ENCODE assay signal across 10 cellular contexts in the genomic region with DNA sequence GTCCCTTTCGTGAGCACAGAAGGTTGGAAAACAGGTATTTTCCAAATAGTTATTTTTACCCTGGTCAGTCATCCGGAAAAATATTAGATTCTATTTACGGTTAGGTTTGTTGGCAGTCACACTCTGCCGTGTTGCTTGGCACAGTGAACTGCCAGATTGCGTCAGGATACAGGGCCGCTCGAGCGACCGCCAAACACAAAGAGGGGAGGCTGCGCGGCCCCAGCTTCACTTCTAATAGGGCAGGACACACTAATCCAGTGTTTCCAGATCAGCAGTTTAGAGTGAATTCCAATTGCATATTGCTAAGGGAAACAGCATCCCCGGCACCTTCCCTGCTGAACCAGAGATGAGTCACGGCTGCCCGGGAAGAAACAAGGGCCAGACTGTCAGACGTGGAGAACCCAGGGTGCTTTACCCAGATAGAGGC. TPM values are rescaled to one million over a fixed set of nuclear protein-coding genes. Genes with fewer than 3 reads are reported as not detected.
DNase-seq lines count a peak whose midpoint lies in the region; ATAC-seq and TF ChIP-seq lines count a peak whose summit lies in the region.
"Had no signal": no experiment of that assay in that cellular context is flagged by ENCODE, and none has a peak within 500 bp of the region (broad histone marks: within the 10 kb centered on the region; RNA-seq: fewer than 3 reads in every experiment).

No MANE protein-coding gene starts in this region.

- peak; percentile 55 for DNase-seq in Calu3
- peak; percentile 92 to 97 for DNase-seq in NCI-H446 (lab: John Stamatoyannopoulos, UW)
- DNase-seq in dedifferentiated amniotic fluid mesenchymal stem cell (ENCODE audit: extremely low spot score) = peak; percentile 69
- DNase-seq in non-pigmented ciliary epithelial cell (ENCODE audit: low read depth) = peak; percentile 89
- DNase-seq in NCI-H1930 (lab: John Stamatoyannopoulos, UW) = no peak
- DNase-seq in left colon = no peak
- DNase-seq: NCI-H1436 had no signal

- ATAC-seq in HG03196 (IDR thresholded peaks at IDR 0.05; ENCODE audit: unreplicated experiment) (no peak), left colon (no peak), HG02763 (IDR thresholded peaks at IDR 0.05; ENCODE audit: unreplicated experiment) (no peak)

- BruUV-seq in Calu3 (replicated peaks; lab: Mats Ljungman, UMichigan) = no TSS peak

- H3K4me1 Mint-ChIP-seq in Calu3 (ENCODE audit: low read depth, unreplicated experiment) = peaks cover 20% of the 10 kb centered on the region

- intact Hi-C loops in Calu3 (cut with micrococcal nuclease; ENCODE audit: unreplicated experiment) (no loop called here), left colon (cut with DNase I, micrococcal nuclease) (loop anchor here in 1 of 2 donors (10.0 kb wide), 1 partner anchor 79 kb away; the partner anchor contains the start of gene ZBTB21)

- no peak overlapping the region for H3K27ac Mint-ChIP-seq in Calu3 (ENCODE audit: unreplicated experiment)

- no peak overlapping the region for H3K4me3 Mint-ChIP-seq in Calu3 (ENCODE audit: low read depth, unreplicated experiment)

- CTCF ChIA-PET in Calu3 (lab: Charles Lee) = no interaction called here

- peaks cover 20% of the 10 kb centered on the region for H3K27me3 Mint-ChIP-seq in Calu3 (ENCODE audit: unreplicated experiment)

- peaks cover 3% of the 10 kb centered on the region for H3K9me3 Mint-ChIP-seq in Calu3 (ENCODE audit: low read depth, unreplicated experiment)

- no peak for TF ChIP-seq CTCF in Calu3 (IDR thresholded peaks at IDR 0.05; ENCODE audit: unreplicated experiment)

- no peaks in the 10 kb centered on the region for H3K36me3 Mint-ChIP-seq in Calu3 (ENCODE audit: insufficient read depth, unreplicated experiment)

RNA-seq across cellular contexts. Expression of gene UMODL1, which starts 22.9 kb away (rescaled TPM):
- total RNA-seq in Calu3 (2022) = 0.22 TPM in 1 of 2 replicates, not detected in the other
- under 1 TPM; 0.28 to 0.43 TPM for total RNA-seq in left colon
- total RNA-seq: glomerular endothelial cell had no signal

Comparison
In these comparisons a context has a peak if more than half of its experiments do, and no peak if none do; other contexts are left out.
1. DNase-seq: peak in Calu3 (single experiment), NCI-H446 (2 of 2), dedifferentiated amniotic fluid mesenchymal stem cell (single experiment) and non-pigmented ciliary epithelial cell (single experiment); none in NCI-H1930 (0 of 2) and left colon (0 of 2).